Comparison of ENCODE assay signal across 18 cellular contexts in genomic region chr5:126681970-126682369, GRCh38.
"Had no signal": no experiment of that assay in that cellular context is flagged by ENCODE, and none has a peak within 500 bp of the region (broad histone marks: within the 10 kb centered on the region; RNA-seq: fewer than 3 reads in every experiment).

No MANE protein-coding gene starts in this region.

- ATAC-seq: activated CD4-positive, CD25-positive, alpha-beta regulatory T cell treated with anti-CD3 and anti-CD28 coated beads, Interleukin-2, amount 50 U/mL, for 24 hours; gastroesophageal sphincter; heart left ventricle; naive thymus-derived CD8-positive, alpha-beta T cell; stimulated activated naive CD8-positive, alpha-beta T cell treated with anti-CD3 and anti-CD28 coated beads, Interleukin-15, Interleukin-2, amounts not matched to agents 100 U/mL and 50 U/mL, for 24 hours; upper lobe of right lung had no signal

- H3K36me3 ChIP-seq: gastroesophageal sphincter, heart left ventricle, prostate gland, right atrium auricular region, spleen, upper lobe of right lung had no signal

- H3K27me3 ChIP-seq: right atrium auricular region, upper lobe of right lung had no signal

- H3K4me3 ChIP-seq: gastroesophageal sphincter, heart left ventricle, prostate gland, right atrium auricular region, spleen, upper lobe of right lung had no signal

- H3K27ac ChIP-seq: gastroesophageal sphincter, heart left ventricle, prostate gland, right atrium auricular region, spleen, upper lobe of right lung had no signal

- H3K4me1 ChIP-seq: gastroesophageal sphincter, heart left ventricle, prostate gland, right atrium auricular region, spleen, upper lobe of right lung had no signal

- H3K9me3 ChIP-seq: gastroesophageal sphincter, heart left ventricle, prostate gland, right atrium auricular region, spleen, upper lobe of right lung had no signal

- DNase-seq: activated CD4-positive, alpha-beta memory T cell treated with anti-CD3 and anti-CD28 coated beads, Interleukin-2, amount 10 ng/mL, durations not matched to agents 7 days and 5 days; activated CD4-positive, alpha-beta T cell treated with anti-CD3 and anti-CD28 coated beads, Interleukin-2, amount 10 ng/mL, durations not matched to agents 24 days and 14 days; activated effector memory CD4-positive, alpha-beta T cell treated with anti-CD3 and anti-CD28 coated beads, Interleukin-2, amount 50 U/mL, for 16 hours; activated naive CD4-positive, alpha-beta T cell treated with anti-CD3 and anti-CD28 coated beads, Interleukin-2, amount 10 ng/mL, durations not matched to agents 7 days and 5 days; amygdala; caudate nucleus; effector memory CD4-positive, alpha-beta T cell; heart left ventricle; naive thymus-derived CD8-positive, alpha-beta T cell; spleen; stimulated activated CD4-positive, alpha-beta T cell treated with anti-CD3 and anti-CD28 coated beads, Interleukin-4, amount 100 ng/mL, for 24 hours; stimulated activated naive CD8-positive, alpha-beta T cell treated with anti-CD3 and anti-CD28 coated beads, Interleukin-15, Interleukin-2, amounts not matched to agents 100 U/mL and 50 U/mL, for 24 hours; T-helper 2 cell; upper lobe of right lung had no signal
